ENCODE assay signal across 8 cellular contexts in genomic region chr15:80155378-80156175, GRCh38. TPM values are rescaled to one million over a fixed set of nuclear protein-coding genes. Genes with fewer than 3 reads are reported as not detected.
DNase-seq lines count a peak whose midpoint lies in the region; ATAC-seq, FAIRE-seq and TF ChIP-seq lines count a peak whose summit lies in the region.
"Not testable (repeated sequence)": the region's sequence is repeated elsewhere in the genome, so short reads cannot be mapped to it uniquely, and the experiment has no call there.

No MANE protein-coding gene starts in this region.

- H3K4me1 ChIP-seq in upper lobe of left lung, result peaks cover 31 to 57% (median 53%) of the 10 kb centered on the region in 4 donors

- not testable (repeated sequence) for TF ChIP-seq POLR2A in upper lobe of left lung (IDR thresholded peaks at IDR 0.05)

- H3K36me3 Mint-ChIP-seq in activated T-cell treated with anti-CD3 and anti-CD28 coated beads, Interleukin-2, amount 50 U/mL, for 24 hours (ENCODE audit: low read depth), result peaks cover 30% of the 10 kb centered on the region

- not testable (repeated sequence) for TF ChIP-seq CTCF in omental fat pad (IDR thresholded peaks at IDR 0.05); upper lobe of left lung (IDR thresholded peaks at IDR 0.05)

- not testable (repeated sequence) for H3K27me3 ChIP-seq in MG63, upper lobe of left lung

- peaks cover 42% of the 10 kb centered on the region for H3K36me3 ChIP-seq in MG63
- not testable (repeated sequence) for H3K36me3 ChIP-seq in upper lobe of left lung

- DNase-seq in CMK (ENCODE audit: low read depth), result peak; percentile 94
- DNase-seq in MG63, result peak; percentile 56
- DNase-seq in RPMI7951 (ENCODE audit: low read depth), result peak; percentile 95
- DNase-seq in activated T-cell treated with anti-CD3 and anti-CD28 coated beads, Interleukin-2, amount 50 U/mL, for 24 hours, result not testable (repeated sequence)
- peak; percentile 83 for DNase-seq in kidney tubule cell (ENCODE audit: low spot score)
- DNase-seq in omental fat pad (ENCODE audit: low spot score), result peak; percentile 69
- DNase-seq in upper lobe of left lung, result peak in 1 of 2 donors; percentile 88

- H3K4me3 Mint-ChIP-seq in activated T-cell treated with anti-CD3 and anti-CD28 coated beads, Interleukin-2, amount 50 U/mL, for 24 hours, result not testable (repeated sequence)

- H3K27ac Mint-ChIP-seq in activated T-cell treated with anti-CD3 and anti-CD28 coated beads, Interleukin-2, amount 50 U/mL, for 24 hours, result peak overlapping the region; percentile 20

- H3K27me3 Mint-ChIP-seq in activated T-cell treated with anti-CD3 and anti-CD28 coated beads, Interleukin-2, amount 50 U/mL, for 24 hours, result not testable (repeated sequence)

- H3K4me3 ChIP-seq in MG63, upper lobe of left lung: not testable (repeated sequence)

- ATAC-seq in omental fat pad (ENCODE audit: low FRiP score); upper lobe of left lung (ENCODE audit: low FRiP score in 2 of 2): not testable (repeated sequence)

- H3K27ac ChIP-seq in upper lobe of left lung, result peak overlapping the region; percentile 44 to 89 (median 52)

- H3K4me1 Mint-ChIP-seq in activated T-cell treated with anti-CD3 and anti-CD28 coated beads, Interleukin-2, amount 50 U/mL, for 24 hours (ENCODE audit: low read depth), result peaks cover 45% of the 10 kb centered on the region

- 55 to 68% methylated on average over 16 of the region's 16 CpGs for WGBS in upper lobe of left lung, 2 donors

- FAIRE-seq in endometrium (lab: Jason Lieb, UNC), result peak; percentile 39

- not testable (repeated sequence) for H3K9me3 ChIP-seq in MG63, upper lobe of left lung

- peak in 1 of 4 donors; percentile 12 for TF ChIP-seq EP300 in upper lobe of left lung (IDR thresholded peaks at IDR 0.05)

- H3K9me3 Mint-ChIP-seq in activated T-cell treated with anti-CD3 and anti-CD28 coated beads, Interleukin-2, amount 50 U/mL, for 24 hours, result not testable (repeated sequence)

RNA-seq across cellular contexts. Expression of gene FAH, which starts 2.8 kb away (rescaled TPM):
- 44.8 and 93.3 TPM in 2 replicates for total RNA-seq in MG63 (2014; rRNA removed; shearing (Covaris generic); ENCODE audit: low replicate concordance)
- 162 and 172 TPM in 2 replicates for total RNA-seq in RPMI7951 (2014; rRNA removed; shearing (Covaris generic))
- total RNA-seq in omental fat pad (100 to 1,000 TPM in 1 of 4 donors, 10 to 100 TPM in 3; 52.7 to 109 (median 83.0) TPM), upper lobe of left lung (10 to 100 TPM; 14.0 to 46.1 (median 34.5) TPM)
